ENCODE assay signal across 8 cellular contexts in the genomic region with DNA sequence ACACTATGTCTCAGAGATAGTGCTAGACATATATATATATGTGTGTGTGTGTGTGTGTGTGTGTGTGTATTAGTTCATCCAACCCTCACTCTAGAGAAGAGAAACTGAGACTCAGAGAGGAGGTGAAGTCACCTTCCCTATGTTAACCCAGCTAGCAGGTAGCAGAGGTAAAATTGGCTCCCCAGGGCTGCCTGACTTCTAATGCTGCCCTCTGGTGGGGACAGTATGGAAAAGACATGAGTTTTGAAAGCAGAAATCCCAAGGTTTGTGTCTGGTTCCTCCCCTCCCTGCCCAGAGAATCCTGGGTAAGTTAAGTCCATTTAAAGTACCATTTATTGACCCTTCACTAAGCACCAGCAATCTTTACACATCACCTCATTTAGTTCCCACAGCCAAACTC.
DNase-seq lines count a peak whose midpoint lies in the region; ATAC-seq and TF ChIP-seq lines count a peak whose summit lies in the region.

No MANE protein-coding gene starts in this region.

- TF ChIP-seq POLR2A in NB4 (IDR thresholded peaks at IDR 0.05; ENCODE audit: extremely low read depth, insufficient read length), result no peak
- no peak for TF ChIP-seq POLR2A in GM18505 (IDR thresholded peaks at IDR 0.05; ENCODE audit: borderline replicate concordance, extremely low read depth, insufficient read depth, insufficient read length)

- peaks cover 0 to 35% (median 0%) of the 10 kb centered on the region in 11 donors for H3K9me3 ChIP-seq in heart right ventricle

- no peak overlapping the region for H3K4me3 Mint-ChIP-seq in stimulated activated naive CD8-positive, alpha-beta T cell treated with anti-CD3 and anti-CD28 coated beads, Interleukin-15, amount 100 ng/mL, for 72 hours

- H3K4me1 ChIP-seq in heart right ventricle, result no peaks in the 10 kb centered on the region

- peaks cover 7 to 15% of the 10 kb centered on the region in 2 donors for H3K9me3 Mint-ChIP-seq in stimulated activated naive CD8-positive, alpha-beta T cell treated with anti-CD3 and anti-CD28 coated beads, Interleukin-15, amount 100 ng/mL, for 72 hours

- no peak overlapping the region for H3K27ac ChIP-seq in heart right ventricle

- no peaks in the 10 kb centered on the region for H3K36me3 ChIP-seq in heart right ventricle

- no peak for ATAC-seq in heart right ventricle
- no peak for ATAC-seq in Right ventricle myocardium superior (ENCODE audit: poor library complexity)
- peak; percentile 18 for ATAC-seq in stimulated activated naive CD8-positive, alpha-beta T cell treated with anti-CD3 and anti-CD28 coated beads, Interleukin-15, amount 100 ng/mL, for 72 hours
- ATAC-seq in GM18505 (IDR thresholded peaks at IDR 0.05; ENCODE audit: unreplicated experiment), result no peak
- no peak for ATAC-seq in HG03139 (IDR thresholded peaks at IDR 0.05; ENCODE audit: unreplicated experiment)

- peak in 7 of 9 donors; percentile 23 to 50 (median 43) for TF ChIP-seq CTCF in heart right ventricle (IDR thresholded peaks at IDR 0.05)
- peak; percentile 46 for TF ChIP-seq CTCF in NB4 (IDR thresholded peaks at IDR 0.05; ENCODE audit: low read depth, low read length)

- H3K27ac Mint-ChIP-seq in stimulated activated naive CD8-positive, alpha-beta T cell treated with anti-CD3 and anti-CD28 coated beads, Interleukin-15, amount 100 ng/mL, for 72 hours, result no peak overlapping the region

- H3K4me1 Mint-ChIP-seq in stimulated activated naive CD8-positive, alpha-beta T cell treated with anti-CD3 and anti-CD28 coated beads, Interleukin-15, amount 100 ng/mL, for 72 hours, result no peaks in the 10 kb centered on the region

- no peak overlapping the region for H3K4me3 ChIP-seq in heart right ventricle
- H3K4me3 ChIP-seq in NB4 (ENCODE audit: low read depth, low read length), result no peak overlapping the region

- H3K27me3 ChIP-seq in heart right ventricle, result peaks cover 0 to 3% (median 0%) of the 10 kb centered on the region in 7 donors

- intact Hi-C loops in heart right ventricle (cut with DNase I) (loop anchor here (2.0 to 10.0 kb wide), 4 partner anchors 113 to 117 kb away; no protein-coding TSS in a partner anchor), Right ventricle myocardium superior (cut with DNase I) (loop anchor here (5.0 kb wide), 1 partner anchor 116 kb away; no protein-coding TSS in a partner anchor)

- peak in 1 of 2 donors; percentile 6 for DNase-seq in heart right ventricle
- no peak for DNase-seq in Right ventricle myocardium superior
- peak; percentile 43 for DNase-seq in NB4 (ENCODE audit: low read depth)
- peak; percentile 14 for DNase-seq in cerebellar cortex (ENCODE audit: low spot score)
- peak in 1 of 2 donors; percentile 11 for DNase-seq in stimulated activated naive CD8-positive, alpha-beta T cell treated with anti-CD3 and anti-CD28 coated beads, Interleukin-15, amount 100 ng/mL, for 72 hours
- DNase-seq in NCI-H446 treated with DMSO at 0.1 percent for 48 hours (lab: John Stamatoyannopoulos, UW), result no peak

- H3K27me3 Mint-ChIP-seq in stimulated activated naive CD8-positive, alpha-beta T cell treated with anti-CD3 and anti-CD28 coated beads, Interleukin-15, amount 100 ng/mL, for 72 hours, result peaks cover 22% of the 10 kb centered on the region

Comparison
In these comparisons a context has a peak if more than half of its experiments do, and no peak if none do; other contexts are left out.
1. DNase-seq: peak in NB4 (single experiment) and cerebellar cortex (single experiment); none in Right ventricle myocardium superior (single experiment) and NCI-H446 treated with DMSO at 0.1 percent for 48 hours (single experiment).